ENCODE assay signal across 1 cellular context in genomic region chr2:96965781-96966514, GRCh38.
TF ChIP-seq lines count a peak whose summit lies in the region.

No MANE protein-coding gene starts in this region.

TF ChIP-seq in IMR-90, 13 proteins besides CTCF, POLR2A, EP300 and RAD21 (continued from another document):
- TF ChIP-seq USF2 (IDR thresholded peaks at IDR 0.05; ENCODE audit: low read depth, low read length), result no peak
